ENCODE assay signal across 38 cellular contexts in genomic region chr10:8280946-8281345, GRCh38.
"Had no signal": no experiment of that assay in that cellular context is flagged by ENCODE, and none has a peak within 500 bp of the region (broad histone marks: within the 10 kb centered on the region; RNA-seq: fewer than 3 reads in every experiment).

No MANE protein-coding gene starts in this region.

- ATAC-seq: activated naive CD4-positive, alpha-beta T cell treated with anti-CD3 and anti-CD28 coated beads, Interleukin-2, amount 50 U/mL, for 72 hours; activated naive CD8-positive, alpha-beta T cell treated with anti-CD3 and anti-CD28 coated beads, Interleukin-2, amount 50 U/mL, for 24 hours; activated T-cell treated with anti-CD3 and anti-CD28 coated beads, Interleukin-2, amount 50 U/mL, for 4 hours; activated T-cell treated with anti-CD3 and anti-CD28 coated beads, Interleukin-2, amount 50 U/mL, for 72 hours; activated T-helper 17 cell treated with anti-CD3 and anti-CD28 coated beads, Interleukin-2, amount 50 U/mL, for 72 hours; body of pancreas had no signal

- H3K4me1 ChIP-seq: adrenal gland, ascending aorta, body of pancreas, breast epithelium had no signal

- H3K27me3 ChIP-seq: adrenal gland, ascending aorta, body of pancreas, brain microvascular endothelial cell, breast epithelium had no signal

- H3K9me3 ChIP-seq: adrenal gland, ascending aorta, body of pancreas, breast epithelium had no signal

- H3K36me3 Mint-ChIP-seq: activated naive CD4-positive, alpha-beta T cell treated with anti-CD3 and anti-CD28 coated beads, Interleukin-2, amount 10 ng/mL, durations not matched to agents 7 days and 5 days; activated naive CD4-positive, alpha-beta T cell treated with anti-CD3 and anti-CD28 coated beads, Interleukin-2, amount 50 U/mL, for 24 hours; activated naive CD8-positive, alpha-beta T cell treated with anti-CD3 and anti-CD28 coated beads for 36 hours; brain had no signal

- H3K27me3 Mint-ChIP-seq: activated naive CD4-positive, alpha-beta T cell treated with anti-CD3 and anti-CD28 coated beads, Interleukin-2, amount 50 U/mL, for 24 hours; activated naive CD8-positive, alpha-beta T cell; activated naive CD8-positive, alpha-beta T cell treated with anti-CD3 and anti-CD28 coated beads for 36 hours; activated naive CD8-positive, alpha-beta T cell treated with anti-CD3 and anti-CD28 coated beads, Interleukin-2, amount 50 U/mL, for 24 hours; activated T-cell treated with anti-CD3 and anti-CD28 coated beads, Interleukin-2, amount 50 U/mL, for 24 hours; activated T-helper 17 cell treated with anti-CD3 and anti-CD28 coated beads, Interleukin-2, amount 50 U/mL, for 72 hours had no signal

- H3K4me3 Mint-ChIP-seq: activated naive CD4-positive, alpha-beta T cell treated with anti-CD3 and anti-CD28 coated beads for 36 hours; activated naive CD4-positive, alpha-beta T cell treated with anti-CD3 and anti-CD28 coated beads, Interleukin-2, amount 10 ng/mL, durations not matched to agents 7 days and 5 days; activated naive CD4-positive, alpha-beta T cell treated with anti-CD3 and anti-CD28 coated beads, Interleukin-2, amount 50 U/mL, for 24 hours; activated naive CD8-positive, alpha-beta T cell; activated naive CD8-positive, alpha-beta T cell treated with anti-CD3 and anti-CD28 coated beads for 36 hours; activated naive CD8-positive, alpha-beta T cell treated with anti-CD3 and anti-CD28 coated beads, Interleukin-2, amount 10 ng/mL, durations not matched to agents 7 days and 5 days; activated naive CD8-positive, alpha-beta T cell treated with anti-CD3 and anti-CD28 coated beads, Interleukin-2, amount 50 U/mL, for 24 hours; activated T-cell treated with anti-CD3 and anti-CD28 coated beads, Interleukin-2, amount 50 U/mL, for 24 hours; activated T-cell treated with anti-CD3 and anti-CD28 coated beads, Interleukin-2, amount 50 U/mL, for 4 hours; activated T-cell treated with anti-CD3 and anti-CD28 coated beads, Interleukin-2, amount 50 U/mL, for 72 hours; activated T-helper 1 cell treated with anti-CD3 and anti-CD28 coated beads, Interleukin-12 subunit alpha, Interleukin-12 subunit beta, Interleukin-2, Interleukin-4 antibody, amounts not matched to agents 30 ng/mL and 10 ng/mL and 1 ng/mL, durations not matched to agents 14 hours and 24 hours and 36 hours; activated T-helper 17 cell treated with anti-CD3 and anti-CD28 coated beads, Interleukin-2, amount 50 U/mL, for 72 hours; brain; central memory CD8-positive, alpha-beta T cell had no signal

- H3K4me1 Mint-ChIP-seq: brain had no signal

- H3K4me3 ChIP-seq: adrenal gland, ascending aorta, body of pancreas, breast epithelium, cardiac muscle cell had no signal

- H3K36me3 ChIP-seq: adrenal gland, ascending aorta, brain microvascular endothelial cell, breast epithelium, cardiac muscle cell had no signal

- H3K27ac Mint-ChIP-seq: activated naive CD4-positive, alpha-beta T cell treated with anti-CD3 and anti-CD28 coated beads for 36 hours; activated naive CD4-positive, alpha-beta T cell treated with anti-CD3 and anti-CD28 coated beads, Interleukin-2, amount 10 ng/mL, durations not matched to agents 7 days and 5 days; activated naive CD4-positive, alpha-beta T cell treated with anti-CD3 and anti-CD28 coated beads, Interleukin-2, amount 50 U/mL, for 24 hours; activated naive CD4-positive, alpha-beta T cell treated with anti-CD3 and anti-CD28 coated beads, Interleukin-2, amount 50 U/mL, for 72 hours; activated naive CD8-positive, alpha-beta T cell; activated naive CD8-positive, alpha-beta T cell treated with anti-CD3 and anti-CD28 coated beads for 36 hours; activated naive CD8-positive, alpha-beta T cell treated with anti-CD3 and anti-CD28 coated beads, Interleukin-2, amount 10 ng/mL, durations not matched to agents 7 days and 5 days; activated naive CD8-positive, alpha-beta T cell treated with anti-CD3 and anti-CD28 coated beads, Interleukin-2, amount 50 U/mL, for 24 hours; activated T-cell treated with anti-CD3 and anti-CD28 coated beads, Interleukin-2, amount 50 U/mL, for 24 hours; activated T-cell treated with anti-CD3 and anti-CD28 coated beads, Interleukin-2, amount 50 U/mL, for 72 hours; activated T-helper 1 cell treated with anti-CD3 and anti-CD28 coated beads, Interleukin-12 subunit alpha, Interleukin-12 subunit beta, Interleukin-2, Interleukin-4 antibody, amounts not matched to agents 30 ng/mL and 10 ng/mL and 1 ng/mL, durations not matched to agents 14 hours and 24 hours and 36 hours; activated T-helper 2 cell treated with anti-CD3 and anti-CD28 coated beads, Interferon-gamma antibody, Interleukin-2, Interleukin-4, amounts not matched to agents 10 μg/mL and 5 μg/mL and 100 μg/mL, durations not matched to agents 14 hours and 24 hours and 36 hours; brain had no signal

- DNase-seq: activated effector memory CD4-positive, alpha-beta T cell treated with anti-CD3 and anti-CD28 coated beads, Interleukin-2, amount 50 U/mL, for 16 hours; activated effector memory CD4-positive, alpha-beta T cell treated with Interleukin-2 at 50 U/mL for 16 hours; activated gamma-delta T cell; activated gamma-delta T cell treated with Interleukin-2 at 50 U/mL for 16 hours; activated naive CD4-positive, alpha-beta T cell; activated naive CD4-positive, alpha-beta T cell treated with anti-CD3 and anti-CD28 coated beads for 36 hours; activated naive CD4-positive, alpha-beta T cell treated with anti-CD3 and anti-CD28 coated beads, Interleukin-2, amount 10 ng/mL, durations not matched to agents 7 days and 5 days; activated naive CD4-positive, alpha-beta T cell treated with anti-CD3 and anti-CD28 coated beads, Interleukin-2, amount 50 U/mL, for 16 hours; activated naive CD4-positive, alpha-beta T cell treated with Interleukin-2 at 50 U/mL for 16 hours; activated naive CD8-positive, alpha-beta T cell treated with anti-CD3 and anti-CD28 coated beads for 36 hours; activated naive CD8-positive, alpha-beta T cell treated with anti-CD3 and anti-CD28 coated beads, Interleukin-2, amount 10 ng/mL, durations not matched to agents 7 days and 5 days; activated naive CD8-positive, alpha-beta T cell treated with anti-CD3 and anti-CD28 coated beads, Interleukin-2, amount 50 U/mL, for 24 hours; activated T-cell treated with anti-CD3 and anti-CD28 coated beads, Interleukin-2, amount 50 U/mL, for 1 hour; activated T-cell treated with anti-CD3 and anti-CD28 coated beads, Interleukin-2, amount 50 U/mL, for 24 hours; activated T-cell treated with anti-CD3 and anti-CD28 coated beads, Interleukin-2, amount 50 U/mL, for 4 hours; activated T-cell treated with anti-CD3 and anti-CD28 coated beads, Interleukin-2, amount 50 U/mL, for 48 hours; activated T-cell treated with anti-CD3 and anti-CD28 coated beads, Interleukin-2, amount 50 U/mL, for 72 hours; adrenal gland; amniotic stem cell; amygdala; anterior cingulate cortex; aorta; body of pancreas; brain microvascular endothelial cell; caudate nucleus; central memory CD4-positive, alpha-beta T cell; cerebellar nuclear complex had no signal

- H3K27ac ChIP-seq: adrenal gland, ascending aorta, body of pancreas, brain microvascular endothelial cell, breast epithelium, cardiac muscle cell had no signal
